ENCODE assay signal across 1 cellular context in the genomic region with DNA sequence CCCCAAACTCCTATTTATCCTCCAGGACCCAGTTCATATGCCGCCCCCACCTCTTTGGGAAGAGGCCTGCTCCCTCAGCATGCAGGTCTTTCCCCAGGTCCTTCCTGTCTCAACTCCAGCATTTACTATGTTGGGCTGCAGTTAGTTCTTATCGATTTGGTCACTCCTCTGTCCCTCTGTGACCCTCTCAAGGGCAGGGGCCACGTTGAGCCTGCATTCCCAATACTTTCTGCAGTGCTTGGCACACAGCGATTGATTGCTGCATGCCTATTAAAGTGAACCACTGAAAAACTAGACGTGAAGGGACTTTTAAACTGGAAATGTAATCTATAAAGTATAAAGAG.
TF ChIP-seq lines count a peak whose summit lies in the region.

No MANE protein-coding gene starts in this region.

TF ChIP-seq in H1, 55 proteins besides CTCF, POLR2A, EP300 and RAD21:
- TF ChIP-seq CBX8 (IDR thresholded peaks at IDR 0.05; ENCODE audit: borderline replicate concordance, low read depth, low read length) (no peak), POLR2AphosphoS5 (IDR thresholded peaks at IDR 0.05; ENCODE audit: low read depth, low read length) (no peak)
